20 cellular contexts compared by ENCODE assay signal in the genomic region with DNA sequence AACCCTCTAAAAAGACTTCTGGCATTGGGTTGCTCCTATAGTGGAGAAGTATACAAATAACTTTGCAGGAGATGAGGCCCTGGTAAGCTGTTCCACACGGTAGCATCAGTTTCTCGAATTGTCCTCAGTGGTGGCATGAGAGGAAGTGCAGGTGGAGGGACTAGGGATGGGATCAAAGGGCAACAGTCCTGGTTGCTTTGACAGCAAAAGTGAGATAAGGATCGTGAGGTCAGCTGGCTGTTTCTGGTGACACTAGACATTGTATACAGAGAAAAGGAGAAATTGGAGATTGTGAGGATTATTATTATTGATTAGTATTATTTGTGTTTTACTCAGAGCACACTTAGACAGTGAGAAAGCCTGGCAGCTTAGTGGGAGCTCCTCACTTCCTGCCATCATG.
A peak's percentile ranks its signal among the peaks of the same experiment; 100 is the strongest.
DNase-seq lines count a peak whose midpoint lies in the region; ATAC-seq, FAIRE-seq and TF ChIP-seq lines count a peak whose summit lies in the region.
"Had no signal": no experiment of that assay in that cellular context is flagged by ENCODE, and none has a peak within 500 bp of the region (broad histone marks: within the 10 kb centered on the region; RNA-seq: fewer than 3 reads in every experiment).

No MANE protein-coding gene starts in this region.

- POLR2A ChIA-PET in HepG2 (lab: Yijun Ruan, JAX): no interaction called here

- ATAC-seq in HepG2 (peak; percentile 66), right lobe of liver (peak in 3 of 4 donors; percentile 53 to 89 (median 85)), left colon (no peak)
- ATAC-seq: A549; CD8-positive, alpha-beta T cell had no signal

- TF ChIP-seq CTCF in HepG2 (CRISPR knock-in tag; IDR thresholded peaks at IDR 0.05): no peak
- TF ChIP-seq CTCF in right lobe of liver (IDR thresholded peaks at IDR 0.05): no peak

- H4K20me1 ChIP-seq in HepG2 (ENCODE audit: insufficient read depth, low read length): no peaks in the 10 kb centered on the region
- H4K20me1 ChIP-seq: BLaER1 treated with 17β-estradiol and CSF1 and Interleukin-3, amounts not matched to agents 10 nM and 100 nM had no signal

- 0% methylated on average over 3 of the region's 3 CpGs for WGBS in HepG2 (ENCODE audit: low lambda C conversion rate)
- WGBS in right lobe of liver (ENCODE audit: insufficient coverage, low coverage, low lambda C conversion rate, missing lambda C conversion rate): 23% methylated on average over 3 of the region's 3 CpGs

- no peak overlapping the region for H2AFZ ChIP-seq in HepG2 (ENCODE audit: low read length)

- TF ChIP-seq RAD21 in HepG2 (CRISPR knock-in tag; IDR thresholded peaks at IDR 0.05): no peak

- FAIRE-seq in HepG2 (lab: Jason Lieb, UNC): no peak
- FAIRE-seq: A549, D721Med, G401.6, GM12891 had no signal

- H3K4me1 ChIP-seq in HepG2 (ENCODE audit: insufficient read depth, low read length): peaks cover 9% of the 10 kb centered on the region
- H3K4me1 ChIP-seq in right lobe of liver: peaks cover 0 to 10% (median 0%) of the 10 kb centered on the region in 4 donors
- H3K4me1 ChIP-seq: A549; BLaER1 treated with 17β-estradiol and CSF1 and Interleukin-3, amounts not matched to agents 10 nM and 100 nM; Caco-2 had no signal

- H3K9ac ChIP-seq in HepG2 (ENCODE audit: insufficient read depth, low read depth, low read length): no peak overlapping the region
- H3K9ac ChIP-seq: BLaER1 treated with 17β-estradiol and CSF1 and Interleukin-3, amounts not matched to agents 10 nM and 100 nM had no signal

- BruUV-seq in HepG2 (replicated peaks; lab: Mats Ljungman, UMichigan): no TSS peak

- CTCF ChIA-PET in HepG2 (lab: Yijun Ruan, JAX; ENCODE audit: low intra/inter-chr PET ratio, low total read pairs): no interaction called here

- no peak overlapping the region for H3K4me2 ChIP-seq in HepG2 (ENCODE audit: low read depth, low read length)
- H3K4me2 ChIP-seq: A549; BLaER1 treated with 17β-estradiol and CSF1 and Interleukin-3, amounts not matched to agents 10 nM and 100 nM had no signal

- peaks cover 2 to 70% of the 10 kb centered on the region in 2 experiments; a peak in 4 of 5 replicates for H3K27me3 ChIP-seq in HepG2 (ENCODE audit: control insufficient read depth in 1 of 2, insufficient read depth in 2 of 2, low read length in 2 of 2)
- no peaks in the 10 kb centered on the region for H3K27me3 ChIP-seq in right lobe of liver
- H3K27me3 ChIP-seq: BLaER1 treated with 17β-estradiol and CSF1 and Interleukin-3, amounts not matched to agents 10 nM and 100 nM had no signal

- H3K79me2 ChIP-seq in HepG2 (ENCODE audit: insufficient read depth, low read length): no peaks in the 10 kb centered on the region

- intact Hi-C loops in HepG2 (cut with micrococcal nuclease; ENCODE audit: unreplicated experiment) (no loop called here), right lobe of liver (cut with DNase I) (no loop called here), left colon (cut with DNase I, micrococcal nuclease) (no loop called here)

- in situ Hi-C loops in HepG2 (cut with HindIII; ENCODE audit: extremely low pct_ligation_motif_present, low pct_unique_long_range_greater_than_20kb): no loop called here

- DNase-seq in NCI-H82 (lab: John Stamatoyannopoulos, UW) (peak; percentile 56), NCI-H82 treated with DMSO at 0.1 percent for 48 hours (lab: John Stamatoyannopoulos, UW; ENCODE audit: unreplicated experiment) (no peak), HepG2 (ENCODE audit: low spot score) (peak; percentile 18), right lobe of liver (no peak), ureter (ENCODE audit: low spot score) (no peak), left colon (no peak)
- DNase-seq: AML-193; Caco-2; Calu3; CD4-positive, alpha-beta T cell; CD8-positive, alpha-beta T cell; DMS79 treated with DMSO at 0.1 percent for 48 hours; GF-D8 had no signal

- no peak for TF ChIP-seq EP300 in HepG2 (IDR thresholded peaks at IDR 0.05; ENCODE audit: low read depth in 2 of 2, low read length in 2 of 2)
- no peak for TF ChIP-seq EP300 in HepG2 (CRISPR knock-in tag; IDR thresholded peaks at IDR 0.05; ENCODE audit: borderline replicate concordance)

- H3K27ac ChIP-seq in HepG2 (ENCODE audit: extremely low read length, insufficient read depth, low read length) (no peak overlapping the region), right lobe of liver (no peak overlapping the region)
- H3K27ac ChIP-seq: 22Rv1; A549; BLaER1 treated with 17β-estradiol and CSF1 and Interleukin-3, amounts not matched to agents 10 nM and 100 nM; C4-2B had no signal

- TF ChIP-seq POLR2A in HepG2 (IDR thresholded peaks at IDR 0.05; ENCODE audit: insufficient read depth in 1 of 2, low read depth in 2 of 2, low read length in 2 of 2) (no peak), right lobe of liver (IDR thresholded peaks at IDR 0.05) (no peak)

- H3K9me3 ChIP-seq in HepG2 (ENCODE audit: low read length) (no peaks in the 10 kb centered on the region), right lobe of liver (no peaks in the 10 kb centered on the region)
- H3K9me3 ChIP-seq: A549, Caco-2 had no signal

- H3K4me3 ChIP-seq in HepG2 (replicated peaks in 1 of 3; ENCODE audit: insufficient read depth in 1 of 3, low read depth in 2 of 3, low read length in 3 of 3) (no peak overlapping the region), right lobe of liver (no peak overlapping the region)
- H3K4me3 ChIP-seq: A549; BLaER1 treated with 17β-estradiol and CSF1 and Interleukin-3, amounts not matched to agents 10 nM and 100 nM had no signal

- H3K36me3 ChIP-seq in HepG2 (replicated peaks in 1 of 2; ENCODE audit: control insufficient read depth in 1 of 2, insufficient read depth in 2 of 2, low read length in 2 of 2) (no peaks in the 10 kb centered on the region; a peak in 1 of 5 replicates), right lobe of liver (no peaks in the 10 kb centered on the region)
- H3K36me3 ChIP-seq: BLaER1 treated with 17β-estradiol and CSF1 and Interleukin-3, amounts not matched to agents 10 nM and 100 nM had no signal

TF ChIP-seq in HepG2, 621 proteins besides CTCF, POLR2A, EP300 and RAD21:
- TF ChIP-seq SAP130 (CRISPR knock-in tag; IDR thresholded peaks at IDR 0.05; ENCODE audit: low read depth): 0 out of 2 replicates have a peak, but pooled peaks have one; percentile 14
- TF ChIP-seq EZH2 (conservative IDR thresholded peaks at IDR 0.05; ENCODE audit: low read depth, low read length): no peak
- TF ChIP-seq ARID5B (CRISPR knock-in tag; IDR thresholded peaks at IDR 0.05): peak; percentile 26; the same call in 1 of the 2 replicates
- peak; percentile 70; the same call in 1 of the 2 replicates for TF ChIP-seq TFAP4 (IDR thresholded peaks at IDR 0.05; ENCODE audit: borderline replicate concordance, low read depth)
- peak; percentile 65 for TF ChIP-seq HNF4A (CRISPR knock-in tag; IDR thresholded peaks at IDR 0.05)
- no peak; the same call in 1 of the 2 replicates for TF ChIP-seq NR2F6 (IDR thresholded peaks at IDR 0.05)
- 0 out of 2 replicates have a peak, but pooled peaks have one; percentile 30 for TF ChIP-seq NR2F6 (CRISPR knock-in tag; IDR thresholded peaks at IDR 0.05)
- no peak for TF ChIP-seq BRCA1 (CRISPR knock-in tag; IDR thresholded peaks at IDR 0.05)

Comparison
In these comparisons a context has a peak if more than half of its experiments do, and no peak if none do; other contexts are left out.
1. DNase-seq: peak in NCI-H82 (single experiment) and HepG2 (single experiment); none in NCI-H82 treated with DMSO at 0.1 percent for 48 hours (single experiment), right lobe of liver (0 of 3), ureter (single experiment) and left colon (0 of 2).